In the genomic region with DNA sequence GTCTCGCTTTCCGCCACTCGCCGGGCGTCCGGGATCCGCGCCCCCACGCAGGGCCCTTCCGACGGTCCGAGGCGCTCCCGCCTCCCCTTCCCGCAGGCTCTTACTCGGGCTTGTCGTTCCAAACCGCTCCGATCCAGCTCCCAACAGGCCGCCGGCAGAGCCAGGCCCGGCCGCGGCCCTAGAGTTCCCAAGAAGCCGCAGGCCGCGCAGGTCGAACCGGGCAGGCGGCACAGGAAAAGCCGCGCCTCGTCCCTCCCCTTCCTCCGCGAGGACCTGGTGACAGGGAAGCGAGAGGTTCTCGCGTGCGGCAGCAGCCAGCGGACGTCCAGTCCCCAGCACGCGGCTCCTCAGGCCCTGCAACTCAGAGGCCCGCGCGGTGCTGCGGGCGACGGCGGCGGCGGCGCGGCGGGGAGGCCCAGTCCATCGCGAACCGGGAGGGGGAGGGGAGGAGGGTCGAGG, we compare ENCODE assay signal across 8 cellular contexts. TPM values are rescaled to one million over a fixed set of nuclear protein-coding genes. Genes with fewer than 3 reads are reported as not detected.
DNase-seq lines count a peak whose midpoint lies in the region; ATAC-seq and TF ChIP-seq lines count a peak whose summit lies in the region.

No MANE protein-coding gene starts in this region.

- DNase-seq in BJ (ENCODE audit: low read depth) (no peak), HS-27A (ENCODE audit: low read depth) (peak; percentile 69), NK-92 (lab: John Stamatoyannopoulos, UW; ENCODE audit: unreplicated experiment) (no peak), SHP77 (lab: John Stamatoyannopoulos, UW) (no peak)

- H3K4me1 Mint-ChIP-seq in stimulated activated memory B cell treated with anti-CD40 and anti-IgM and Interleukin-4, amounts not matched to agents 10 μg/mL and 1 μg/mL and 100 μg/mL, for 72 hours = peaks cover 30% of the 10 kb centered on the region

- CTCF ChIA-PET in BJ (lab: Yijun Ruan, JAX) = interaction anchor here (0.5 to 2.9 kb wide), 39 partner anchors 10 to 1262 kb away, joined by 3 to 16 read pairs (median 4); no protein-coding TSS in a partner anchor

- no peaks in the 10 kb centered on the region for H3K36me3 ChIP-seq in BJ (ENCODE audit: control insufficient read depth, insufficient read depth, low read length)

- no peaks in the 10 kb centered on the region for H3K27me3 ChIP-seq in BJ (ENCODE audit: control insufficient read depth, insufficient read depth, low read length)

- H3K36me3 Mint-ChIP-seq in stimulated activated memory B cell treated with anti-CD40 and anti-IgM and Interleukin-4, amounts not matched to agents 10 μg/mL and 1 μg/mL and 100 μg/mL, for 72 hours = peaks cover 19% of the 10 kb centered on the region

- H3K9me3 Mint-ChIP-seq in stimulated activated memory B cell treated with anti-CD40 and anti-IgM and Interleukin-4, amounts not matched to agents 10 μg/mL and 1 μg/mL and 100 μg/mL, for 72 hours = no peaks in the 10 kb centered on the region

- H3K27ac ChIP-seq in adipose tissue (ENCODE audit: low read depth, low read length) = peak overlapping the region; percentile 94

- H3K4me3 Mint-ChIP-seq in stimulated activated memory B cell treated with anti-CD40 and anti-IgM and Interleukin-4, amounts not matched to agents 10 μg/mL and 1 μg/mL and 100 μg/mL, for 72 hours = peak overlapping the region; percentile 87

- 0 to 1% (median 0%) methylated on average over 28 to 56 of the region's 59 CpGs for WGBS in adipose tissue, 3 donors

- H3K9me3 ChIP-seq in iPS-18c (ENCODE audit: control insufficient read depth, insufficient read depth, low read length) = no peaks in the 10 kb centered on the region

- H3K4me3 ChIP-seq in BJ (ENCODE audit: low read depth, low read length) (peak overlapping the region; percentile 83), iPS-18c (ENCODE audit: insufficient read depth, low read depth, low read length) (peak overlapping the region; percentile 94)

- POLR2A ChIA-PET in BJ (lab: Charles Lee) = interaction anchor here (0.5 to 0.6 kb wide), 4 partner anchors 8 to 335 kb away, joined by 3 to 10 read pairs (median 4); no protein-coding TSS in a partner anchor

- H3K27ac Mint-ChIP-seq in stimulated activated memory B cell treated with anti-CD40 and anti-IgM and Interleukin-4, amounts not matched to agents 10 μg/mL and 1 μg/mL and 100 μg/mL, for 72 hours = peak overlapping the region; percentile 97

- peak; percentile 35 for ATAC-seq in GM19397 (IDR thresholded peaks at IDR 0.05; ENCODE audit: unreplicated experiment)
- ATAC-seq in stimulated activated memory B cell treated with anti-CD40 and anti-IgM and Interleukin-4, amounts not matched to agents 10 μg/mL and 1 μg/mL and 100 μg/mL, for 72 hours = peak; percentile 71

- no peaks in the 10 kb centered on the region for H3K27me3 Mint-ChIP-seq in stimulated activated memory B cell treated with anti-CD40 and anti-IgM and Interleukin-4, amounts not matched to agents 10 μg/mL and 1 μg/mL and 100 μg/mL, for 72 hours

- no peak for TF ChIP-seq CTCF in BJ (IDR thresholded peaks at IDR 0.05; ENCODE audit: insufficient read depth, low read depth, low read length)

RNA-seq across cellular contexts. Expression of a gene that starts 0.3 kb away (rescaled TPM):
- polyA plus RNA-seq in BJ (2011; rRNA removed) (70.5 and 95.7 TPM in 2 replicates), adipose tissue (10 to 100 TPM; 33.1 to 61.3 (median 50.0) TPM)
- polyA minus RNA-seq in BJ (2011; rRNA and poly(A)+ RNA removed) = 201 and 221 TPM in 2 replicates
